In genomic region chr5:146338774-146339714, GRCh38 we compare ENCODE assay signal across 1 cellular context.
TF ChIP-seq lines count a peak whose summit lies in the region.

POU4F3 (plus strand) TSS chr5:146338839; CDS start chr5:146339113, 274 bp downstream.

TF ChIP-seq in HEK293, 187 proteins besides CTCF, POLR2A, EP300 and RAD21 (continued from another document):
- no peak for TF ChIP-seq ZNF362 (tag by site-specific recombination; IDR thresholded peaks at IDR 0.05)
- TF ChIP-seq IKZF3 (tag by site-specific recombination; IDR thresholded peaks at IDR 0.05), result no peak
- TF ChIP-seq, protein P1, sequence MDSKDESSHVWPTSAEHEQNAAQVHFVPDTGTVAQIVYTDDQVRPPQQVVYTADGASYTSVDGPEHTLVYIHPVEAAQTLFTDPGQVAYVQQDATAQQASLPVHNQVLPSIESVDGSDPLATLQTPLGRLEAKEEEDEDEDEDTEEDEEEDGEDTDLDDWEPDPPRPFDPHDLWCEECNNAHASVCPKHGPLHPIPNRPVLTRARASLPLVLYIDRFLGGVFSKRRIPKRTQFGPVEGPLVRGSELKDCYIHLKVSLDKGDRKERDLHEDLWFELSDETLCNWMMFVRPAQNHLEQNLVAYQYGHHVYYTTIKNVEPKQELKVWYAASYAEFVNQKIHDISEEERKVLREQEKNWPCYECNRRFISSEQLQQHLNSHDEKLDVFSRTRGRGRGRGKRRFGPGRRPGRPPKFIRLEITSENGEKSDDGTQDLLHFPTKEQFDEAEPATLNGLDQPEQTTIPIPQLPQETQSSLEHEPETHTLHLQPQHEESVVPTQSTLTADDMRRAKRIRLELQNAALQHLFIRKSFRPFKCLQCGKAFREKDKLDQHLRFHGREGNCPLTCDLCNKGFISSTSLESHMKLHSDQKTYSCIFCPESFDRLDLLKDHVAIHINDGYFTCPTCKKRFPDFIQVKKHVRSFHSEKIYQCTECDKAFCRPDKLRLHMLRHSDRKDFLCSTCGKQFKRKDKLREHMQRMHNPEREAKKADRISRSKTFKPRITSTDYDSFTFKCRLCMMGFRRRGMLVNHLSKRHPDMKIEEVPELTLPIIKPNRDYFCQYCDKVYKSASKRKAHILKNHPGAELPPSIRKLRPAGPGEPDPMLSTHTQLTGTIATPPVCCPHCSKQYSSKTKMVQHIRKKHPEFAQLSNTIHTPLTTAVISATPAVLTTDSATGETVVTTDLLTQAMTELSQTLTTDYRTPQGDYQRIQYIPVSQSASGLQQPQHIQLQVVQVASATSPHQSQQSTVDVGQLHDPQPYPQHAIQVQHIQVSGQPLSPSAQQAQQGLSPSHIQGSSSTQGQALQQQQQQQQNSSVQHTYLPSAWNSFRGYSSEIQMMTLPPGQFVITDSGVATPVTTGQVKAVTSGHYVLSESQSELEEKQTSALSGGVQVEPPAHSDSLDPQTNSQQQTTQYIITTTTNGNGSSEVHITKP (tag by site-specific recombination; IDR thresholded peaks at IDR 0.05), result peak; percentile 49
- no peak for TF ChIP-seq ZNF560 (tag by site-specific recombination; IDR thresholded peaks at IDR 0.05; ENCODE audit: borderline replicate concordance)
- TF ChIP-seq ZNF16 (tag by site-specific recombination; IDR thresholded peaks at IDR 0.05; ENCODE audit: low read depth), result no peak
